Comparison of ENCODE assay signal across 8 cellular contexts in genomic region chr11:74004694-74005615, GRCh38. TPM values are rescaled to one million over a fixed set of nuclear protein-coding genes. Genes with fewer than 3 reads are reported as not detected.
A peak's percentile ranks its signal among the peaks of the same experiment; 100 is the strongest.
DNase-seq lines count a peak whose midpoint lies in the region; ATAC-seq lines count a peak whose summit lies in the region.

No MANE protein-coding gene starts in this region.

- no peaks in the 10 kb centered on the region for H3K9me2 ChIP-seq in GM23248 (ENCODE audit: insufficient read depth)

- H3K27me3 ChIP-seq in GM23248 (replicated peaks; ENCODE audit: insufficient read depth), result no peaks in the 10 kb centered on the region

- H3K9me3 ChIP-seq in GM23248 (ENCODE audit: low read depth), result no peaks in the 10 kb centered on the region

- no peaks in the 10 kb centered on the region for H4K20me1 ChIP-seq in GM23248 (ENCODE audit: insufficient read depth)

- no peak overlapping the region for H3K4me2 ChIP-seq in GM23248 (ENCODE audit: unreplicated experiment)

- DNase-seq in activated CD4-positive, alpha-beta T cell treated with anti-CD3 and anti-CD28 coated beads for 48 hours, result peak; percentile 86
- DNase-seq in effector CD4-positive, alpha-beta T cell, result peak; percentile 83
- peak in 2 of 3 experiments; percentile 60 to 73 for DNase-seq in stimulated activated CD4-positive, alpha-beta T cell treated with anti-CD3 and anti-CD28 coated beads, TNF-alpha, amount 100 ng/mL, for 4 hours (ENCODE audit: low read depth in 3 of 3)
- no peak for DNase-seq in GM23248

- no peak overlapping the region for H3K27ac ChIP-seq in GM23248

- no peaks in the 10 kb centered on the region for H3K79me2 ChIP-seq in GM23248 (ENCODE audit: insufficient read depth)

- no peaks in the 10 kb centered on the region for H3F3A ChIP-seq in GM23248 (ENCODE audit: insufficient read depth)

- in situ Hi-C loops in GM23248 (cut with MboI), result no loop called here

- 84 to 85% methylated on average over 11 of the region's 11 CpGs for WGBS in GM23248 (ENCODE audit: low coverage in 1 of 2, low lambda C conversion rate in 2 of 2, missing lambda C conversion rate in 2 of 2), 2 experiments

- H3K36me3 ChIP-seq in GM23248 (ENCODE audit: low read depth), result no peaks in the 10 kb centered on the region

- no peak overlapping the region for H2AFZ ChIP-seq in GM23248

- no peak overlapping the region for H3K4me3 ChIP-seq in GM23248

- H3K4me1 ChIP-seq in GM23248 (ENCODE audit: insufficient read depth), result no peaks in the 10 kb centered on the region

- H3K9ac ChIP-seq in GM23248, result no peak overlapping the region

- ATAC-seq in GM21576 (IDR thresholded peaks at IDR 0.05; ENCODE audit: unreplicated experiment) (peak; percentile 71), GM21723 (IDR thresholded peaks at IDR 0.05; ENCODE audit: unreplicated experiment) (no peak), HG03159 (IDR thresholded peaks at IDR 0.05; ENCODE audit: unreplicated experiment) (no peak), GM21526 (IDR thresholded peaks at IDR 0.05; ENCODE audit: low FRiP score, unreplicated experiment) (no peak)

RNA-seq across cellular contexts. Expression of gene UCP3, which starts 3.9 kb away (rescaled TPM):
- 0.11 TPM in 1 of 2 replicates, not detected in the other for total RNA-seq in GM23248 (2014; rRNA removed; shearing (Covaris generic))
- 0.22 TPM in 1 of 2 replicates, not detected in the other for polyA plus RNA-seq in GM23248 (2016; fragmentation: Nextera tagmentation; extraction: Ambion mirVana)

RNA-seq across cellular contexts. Expression of gene UCP2, which starts 22.3 kb away (rescaled TPM):
- total RNA-seq in GM23248 (2014; rRNA removed; shearing (Covaris generic)), result 2.4 TPM in 1 of 2 replicates, not detected in the other
- polyA plus RNA-seq in GM23248 (2016; fragmentation: Nextera tagmentation; extraction: Ambion mirVana), result 2.0 and 2.8 TPM in 2 replicates

RNA-seq across cellular contexts. Expression of gene DNAJB13, which starts 54.1 kb away (rescaled TPM):
- not detected in 2 replicates for total RNA-seq in GM23248 (2014; rRNA removed; shearing (Covaris generic))
- 0.41 TPM in 2 replicates for polyA plus RNA-seq in GM23248 (2016; fragmentation: Nextera tagmentation; extraction: Ambion mirVana)
